8 cellular contexts compared by ENCODE assay signal in genomic region chr16:10743610-10744369, GRCh38. TPM values are rescaled to one million over a fixed set of nuclear protein-coding genes. Genes with fewer than 3 reads are reported as not detected.
A peak's percentile ranks its signal among the peaks of the same experiment; 100 is the strongest.
DNase-seq lines count a peak whose midpoint lies in the region; ATAC-seq lines count a peak whose summit lies in the region.

NUBP1 (plus strand) TSS chr16:10743842; CDS start chr16:10743864, 22 bp downstream.

- H3K4me3 Mint-ChIP-seq in IgD-negative memory B cell: peak within 1 kb of the TSS; percentile 85 to 98 (median 96)

- H3K36me3 Mint-ChIP-seq in IgD-negative memory B cell: peaks cover 4% of the 10 kb centered on the region

- peak; percentile 97 for DNase-seq in DMS 273 (lab: John Stamatoyannopoulos, UW; ENCODE audit: unreplicated experiment)
- DNase-seq in OCI-M2 (lab: John Stamatoyannopoulos, UW; ENCODE audit: unreplicated experiment): peak; percentile 89
- peak; percentile 99 for DNase-seq in activated T-cell treated with anti-CD3 and anti-CD28 coated beads for 48 hours (ENCODE audit: low read depth)
- peak; percentile 85 for DNase-seq in epithelial cell of prostate (ENCODE audit: low read depth, low spot score)
- peak; percentile 100 for DNase-seq in mucosa of gallbladder (ENCODE audit: low spot score)
- peak; percentile 99 to 100 for DNase-seq in stimulated activated CD8-positive, alpha-beta memory T cell treated with anti-CD3 and anti-CD28 coated beads, Interleukin-4, amount 100 ng/mL, for 4 hours (ENCODE audit: low read depth in 2 of 2, low spot score in 1 of 2)

- no peaks in the 10 kb centered on the region for H3K27me3 Mint-ChIP-seq in IgD-negative memory B cell

- peak within 1 kb of the TSS; percentile 89 to 100 (median 98) for H3K27ac Mint-ChIP-seq in IgD-negative memory B cell

- peaks cover 25 to 32% (median 27%) of the 10 kb centered on the region in 3 donors for H3K4me1 Mint-ChIP-seq in IgD-negative memory B cell

- H3K27ac ChIP-seq in epithelial cell of prostate: peak within 1 kb of the TSS; percentile 80

- H3K9me3 Mint-ChIP-seq in IgD-negative memory B cell: no peaks in the 10 kb centered on the region

- peak; percentile 78 for ATAC-seq in GM21528 (IDR thresholded peaks at IDR 0.05; ENCODE audit: low FRiP score, unreplicated experiment)

RNA-seq across cellular contexts. Expression of gene NUBP1, which starts in this region (rescaled TPM):
- polyA plus RNA-seq in IgD-negative memory B cell: 46.8 TPM
- 27.2 TPM for total RNA-seq in mucosa of gallbladder

Comparison
In these comparisons a context has a peak if more than half of its experiments do, and no peak if none do; other contexts are left out.
1. Peak in every context shown above with its lines: DNase-seq, ATAC-seq and H3K27ac ChIP-seq.